In genomic region chr5:138549414-138549813, GRCh38 we compare ENCODE assay signal across 1 cellular context.
TF ChIP-seq lines count a peak whose summit lies in the region.

No MANE protein-coding gene starts in this region.

TF ChIP-seq in K562, 482 proteins besides CTCF, POLR2A, EP300 and RAD21:
- TF ChIP-seq BCL6 (CRISPR knock-in tag; IDR thresholded peaks at IDR 0.05) (no peak), ZNF766 (CRISPR knock-in tag; conservative IDR thresholded peaks at IDR 0.05) (no peak), SP2 (IDR thresholded peaks at IDR 0.05; ENCODE audit: extremely low read depth, low read depth, low read length, poor library complexity, severe bottlenecking) (no peak), SUPT5H (IDR thresholded peaks at IDR 0.05) (peak; percentile 19; the same call in 1 of the 2 replicates)
TF ChIP-seq in K562: peak in this region for 1.
